In the genomic region with DNA sequence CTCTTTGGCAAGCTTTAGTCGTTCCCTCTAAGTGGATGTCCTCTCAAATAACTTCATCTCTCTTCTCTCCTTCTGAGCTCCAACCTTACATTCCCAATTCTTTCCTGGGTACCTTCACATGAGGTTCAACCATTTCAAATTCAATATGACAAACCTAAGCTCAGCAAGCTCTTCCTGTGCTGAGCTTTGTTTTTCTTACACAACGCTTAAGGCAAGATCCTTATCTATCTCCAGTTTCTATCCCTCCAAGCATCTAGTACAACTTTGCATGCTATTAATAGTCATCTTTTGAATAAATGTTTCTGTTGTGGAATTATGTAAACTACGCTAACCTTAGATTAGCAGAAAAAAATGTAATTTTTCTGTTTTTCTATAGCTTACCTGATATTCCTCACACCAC, we compare ENCODE assay signal across 19 cellular contexts.
"Had no signal": no experiment of that assay in that cellular context is flagged by ENCODE, and none has a peak within 500 bp of the region (broad histone marks: within the 10 kb centered on the region; RNA-seq: fewer than 3 reads in every experiment).

No MANE protein-coding gene starts in this region.

- DNase-seq: activated CD8-positive, alpha-beta memory T cell treated with anti-CD3 and anti-CD28 coated beads, Interleukin-2, amount 10 ng/mL, durations not matched to agents 7 days and 5 days; activated CD8-positive, alpha-beta T cell treated with anti-CD3 and anti-CD28 coated beads, Interleukin-2, amount 10 ng/mL, durations not matched to agents 7 days and 5 days; activated T-cell treated with anti-CD3 and anti-CD28 coated beads, Interleukin-2, amount 50 U/mL, for 48 hours; aorta; body of pancreas; colonic mucosa; effector CD8-positive, alpha-beta T cell; left colon; naive B cell; nephron progenitor cell; ovary; retina; sigmoid colon; stimulated activated CD4-positive, alpha-beta T cell treated with anti-CD3 and anti-CD28 coated beads, Interleukin-1b, Interleukin-23, amount 100 ng/mL, for 48 hours; stimulated activated CD4-positive, alpha-beta T cell treated with anti-CD3 and anti-CD28 coated beads, Interleukin-4, amount 100 ng/mL, for 4 hours; stimulated activated CD8-positive, alpha-beta memory T cell treated with anti-CD3 and anti-CD28 coated beads, Interleukin-4, amount 100 ng/mL, for 48 hours had no signal

- ATAC-seq: activated CD8-positive, alpha-beta memory T cell treated with anti-CD3 and anti-CD28 coated beads, Interleukin-2, amount 10 ng/mL, durations not matched to agents 7 days and 5 days; activated CD8-positive, alpha-beta T cell treated with anti-CD3 and anti-CD28 coated beads, Interleukin-2, amount 10 ng/mL, durations not matched to agents 7 days and 5 days; activated naive CD4-positive, alpha-beta T cell treated with anti-CD3 and anti-CD28 coated beads, Interleukin-2, amount 50 U/mL, for 72 hours; body of pancreas; gastroesophageal sphincter; left colon; stimulated activated memory B cell treated with anti-CD40 and anti-IgM and Interleukin-4, amounts not matched to agents 10 μg/mL and 1 μg/mL and 100 μg/mL, for 72 hours had no signal
